1 cellular context compared by ENCODE assay signal in the genomic region with DNA sequence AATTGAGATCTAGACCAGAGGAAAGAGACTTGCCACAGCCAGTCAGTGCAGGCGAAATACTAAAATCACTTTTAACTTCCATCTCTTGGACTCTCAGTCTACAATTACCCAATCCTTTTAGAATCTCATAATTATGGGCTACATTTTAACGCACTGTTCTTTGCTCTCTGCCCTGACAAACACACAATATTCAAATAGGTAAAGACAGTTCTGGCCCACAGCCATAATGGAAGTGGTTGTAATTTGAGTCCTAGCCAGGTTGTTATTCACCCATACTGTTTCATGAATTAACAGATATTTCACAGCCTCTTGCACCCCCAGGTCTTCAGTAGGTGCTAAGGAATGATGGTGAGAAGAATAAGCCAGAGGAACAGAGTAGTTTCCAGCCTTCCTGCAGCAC.
TF ChIP-seq lines count a peak whose summit lies in the region.

No MANE protein-coding gene starts in this region.

TF ChIP-seq in HepG2, 621 proteins besides CTCF, POLR2A, EP300 and RAD21:
- TF ChIP-seq TBX3 (IDR thresholded peaks at IDR 0.05; ENCODE audit: borderline replicate concordance): 0 out of 2 replicates have a peak, but pooled peaks have one; percentile 15
- no peak for TF ChIP-seq ZNF207 (IDR thresholded peaks at IDR 0.05; ENCODE audit: borderline replicate concordance)
- TF ChIP-seq KLF6 (CRISPR knock-in tag; IDR thresholded peaks at IDR 0.05): no peak
- TF ChIP-seq ZNF891 (CRISPR knock-in tag; IDR thresholded peaks at IDR 0.05): no peak
- TF ChIP-seq ARID5B (CRISPR knock-in tag; IDR thresholded peaks at IDR 0.05): peak; percentile 38; the same call in 1 of the 2 replicates
- peak; percentile 51; the same call in 1 of the 2 replicates for TF ChIP-seq MIXL1 (CRISPR knock-in tag; IDR thresholded peaks at IDR 0.05)
- no peak for TF ChIP-seq ZNF136 (CRISPR knock-in tag; IDR thresholded peaks at IDR 0.05; ENCODE audit: low read depth)
- no peak for TF ChIP-seq HNRNPH1 (optimal IDR thresholded peaks at IDR 0.05; ENCODE audit: low read depth, low read length)
- no peak for TF ChIP-seq ZSCAN30 (CRISPR knock-in tag; IDR thresholded peaks at IDR 0.05)
- TF ChIP-seq IRF2 (CRISPR knock-in tag; IDR thresholded peaks at IDR 0.05): 0 out of 2 replicates have a peak, but pooled peaks have one; percentile 16
- no peak for TF ChIP-seq TFE3 (CRISPR knock-in tag; IDR thresholded peaks at IDR 0.05)
- TF ChIP-seq, protein P1, sequence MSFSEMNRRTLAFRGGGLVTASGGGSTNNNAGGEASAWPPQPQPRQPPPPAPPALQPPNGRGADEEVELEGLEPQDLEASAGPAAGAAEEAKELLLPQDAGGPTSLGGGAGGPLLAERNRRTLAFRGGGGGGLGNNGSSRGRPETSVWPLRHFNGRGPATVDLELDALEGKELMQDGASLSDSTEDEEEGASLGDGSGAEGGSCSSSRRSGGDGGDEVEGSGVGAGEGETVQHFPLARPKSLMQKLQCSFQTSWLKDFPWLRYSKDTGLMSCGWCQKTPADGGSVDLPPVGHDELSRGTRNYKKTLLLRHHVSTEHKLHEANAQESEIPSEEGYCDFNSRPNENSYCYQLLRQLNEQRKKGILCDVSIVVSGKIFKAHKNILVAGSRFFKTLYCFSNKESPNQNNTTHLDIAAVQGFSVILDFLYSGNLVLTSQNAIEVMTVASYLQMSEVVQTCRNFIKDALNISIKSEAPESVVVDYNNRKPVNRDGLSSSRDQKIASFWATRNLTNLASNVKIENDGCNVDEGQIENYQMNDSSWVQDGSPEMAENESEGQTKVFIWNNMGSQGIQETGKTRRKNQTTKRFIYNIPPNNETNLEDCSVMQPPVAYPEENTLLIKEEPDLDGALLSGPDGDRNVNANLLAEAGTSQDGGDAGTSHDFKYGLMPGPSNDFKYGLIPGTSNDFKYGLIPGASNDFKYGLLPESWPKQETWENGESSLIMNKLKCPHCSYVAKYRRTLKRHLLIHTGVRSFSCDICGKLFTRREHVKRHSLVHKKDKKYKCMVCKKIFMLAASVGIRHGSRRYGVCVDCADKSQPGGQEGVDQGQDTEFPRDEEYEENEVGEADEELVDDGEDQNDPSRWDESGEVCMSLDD (CRISPR knock-in tag; IDR thresholded peaks at IDR 0.05; ENCODE audit: borderline replicate concordance): no peak
- peak; percentile 57 for TF ChIP-seq CEBPG (CRISPR knock-in tag; IDR thresholded peaks at IDR 0.05)
- TF ChIP-seq ATRX (CRISPR knock-in tag; IDR thresholded peaks at IDR 0.05; ENCODE audit: borderline replicate concordance): no peak
- TF ChIP-seq MTA3 (CRISPR knock-in tag; IDR thresholded peaks at IDR 0.05): no peak
- TF ChIP-seq SIX1 (CRISPR knock-in tag; IDR thresholded peaks at IDR 0.05; ENCODE audit: borderline replicate concordance): peak; percentile 42; the same call in 1 of the 2 replicates
- TF ChIP-seq ZNF256 (CRISPR knock-in tag; conservative IDR thresholded peaks at IDR 0.05): no peak
- peak; percentile 65 for TF ChIP-seq HNF4A (CRISPR knock-in tag; IDR thresholded peaks at IDR 0.05)
- no peak for TF ChIP-seq SCMH1 (CRISPR knock-in tag; IDR thresholded peaks at IDR 0.05; ENCODE audit: borderline replicate concordance)
- no peak for TF ChIP-seq ZSCAN25 (CRISPR knock-in tag; IDR thresholded peaks at IDR 0.05)
- peak; percentile 69; the same call in 1 of the 2 replicates for TF ChIP-seq SIX4 (CRISPR knock-in tag; IDR thresholded peaks at IDR 0.05)
- TF ChIP-seq, protein P2, sequence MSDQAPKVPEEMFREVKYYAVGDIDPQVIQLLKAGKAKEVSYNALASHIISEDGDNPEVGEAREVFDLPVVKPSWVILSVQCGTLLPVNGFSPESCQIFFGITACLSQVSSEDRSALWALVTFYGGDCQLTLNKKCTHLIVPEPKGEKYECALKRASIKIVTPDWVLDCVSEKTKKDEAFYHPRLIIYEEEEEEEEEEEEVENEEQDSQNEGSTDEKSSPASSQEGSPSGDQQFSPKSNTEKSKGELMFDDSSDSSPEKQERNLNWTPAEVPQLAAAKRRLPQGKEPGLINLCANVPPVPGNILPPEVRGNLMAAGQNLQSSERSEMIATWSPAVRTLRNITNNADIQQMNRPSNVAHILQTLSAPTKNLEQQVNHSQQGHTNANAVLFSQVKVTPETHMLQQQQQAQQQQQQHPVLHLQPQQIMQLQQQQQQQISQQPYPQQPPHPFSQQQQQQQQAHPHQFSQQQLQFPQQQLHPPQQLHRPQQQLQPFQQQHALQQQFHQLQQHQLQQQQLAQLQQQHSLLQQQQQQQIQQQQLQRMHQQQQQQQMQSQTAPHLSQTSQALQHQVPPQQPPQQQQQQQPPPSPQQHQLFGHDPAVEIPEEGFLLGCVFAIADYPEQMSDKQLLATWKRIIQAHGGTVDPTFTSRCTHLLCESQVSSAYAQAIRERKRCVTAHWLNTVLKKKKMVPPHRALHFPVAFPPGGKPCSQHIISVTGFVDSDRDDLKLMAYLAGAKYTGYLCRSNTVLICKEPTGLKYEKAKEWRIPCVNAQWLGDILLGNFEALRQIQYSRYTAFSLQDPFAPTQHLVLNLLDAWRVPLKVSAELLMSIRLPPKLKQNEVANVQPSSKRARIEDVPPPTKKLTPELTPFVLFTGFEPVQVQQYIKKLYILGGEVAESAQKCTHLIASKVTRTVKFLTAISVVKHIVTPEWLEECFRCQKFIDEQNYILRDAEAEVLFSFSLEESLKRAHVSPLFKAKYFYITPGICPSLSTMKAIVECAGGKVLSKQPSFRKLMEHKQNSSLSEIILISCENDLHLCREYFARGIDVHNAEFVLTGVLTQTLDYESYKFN (CRISPR knock-in tag; conservative IDR thresholded peaks at IDR 0.05): peak; percentile 64
- TF ChIP-seq SSRP1 (CRISPR knock-in tag; IDR thresholded peaks at IDR 0.05): no peak
- TF ChIP-seq POLR2G (IDR thresholded peaks at IDR 0.05; ENCODE audit: low read depth, low read length): no peak
- no peak for TF ChIP-seq FLYWCH1 (CRISPR knock-in tag; IDR thresholded peaks at IDR 0.05)
TF ChIP-seq in HepG2: peak in this region for 9.
